Comparison of ENCODE assay signal across 37 cellular contexts in the genomic region with DNA sequence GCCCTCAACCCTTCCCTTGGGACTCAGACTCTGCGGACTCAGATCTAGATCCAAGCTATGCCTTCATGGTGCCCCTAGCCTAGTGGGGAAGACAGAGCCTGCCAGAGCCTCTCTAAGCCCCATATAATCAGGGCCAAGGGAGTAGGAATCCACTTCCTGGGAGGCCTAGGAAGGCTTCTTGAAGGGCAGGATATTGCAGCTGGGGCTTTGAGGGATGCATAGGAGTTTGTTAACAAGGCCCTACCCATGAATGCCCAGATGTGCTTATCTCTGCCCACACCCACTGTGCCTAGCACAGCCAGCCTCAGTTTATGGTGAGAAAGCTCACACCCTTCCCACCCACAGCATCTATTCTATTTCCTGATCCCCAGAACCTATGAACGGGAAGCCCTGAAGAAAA. TPM values are rescaled to one million over a fixed set of nuclear protein-coding genes. Genes with fewer than 3 reads are reported as not detected.
"Had no signal": no experiment of that assay in that cellular context is flagged by ENCODE, and none has a peak within 500 bp of the region (broad histone marks: within the 10 kb centered on the region; RNA-seq: fewer than 3 reads in every experiment).

No MANE protein-coding gene starts in this region.

- H3K27me3 Mint-ChIP-seq: activated B cell treated with CpG ODN at 0.5 μM for 24 hours; activated CD4-positive, alpha-beta memory T cell treated with anti-CD3 and anti-CD28 coated beads, Interleukin-2, amount 10 ng/mL, durations not matched to agents 7 days and 5 days; activated CD4-positive, alpha-beta T cell treated with anti-CD3 and anti-CD28 coated beads, Interleukin-2, amount 10 ng/mL, durations not matched to agents 7 days and 5 days; activated CD8-positive, alpha-beta memory T cell treated with anti-CD3 and anti-CD28 coated beads, Interleukin-2, amount 10 ng/mL, durations not matched to agents 7 days and 5 days; activated naive CD4-positive, alpha-beta T cell treated with anti-CD3 and anti-CD28 coated beads, Interleukin-2, amount 10 ng/mL, durations not matched to agents 7 days and 5 days; activated naive CD4-positive, alpha-beta T cell treated with anti-CD3 and anti-CD28 coated beads, Interleukin-2, amount 50 U/mL, for 24 hours; activated naive CD8-positive, alpha-beta T cell; activated naive CD8-positive, alpha-beta T cell treated with anti-CD3 and anti-CD28 coated beads, Interleukin-2, amount 10 ng/mL, durations not matched to agents 7 days and 5 days; activated naive CD8-positive, alpha-beta T cell treated with anti-CD3 and anti-CD28 coated beads, Interleukin-2, amount 50 U/mL, for 24 hours; activated T-cell treated with anti-CD3 and anti-CD28 coated beads, Interleukin-2, amount 50 U/mL, for 24 hours had no signal

- H3K36me3 ChIP-seq: breast epithelium had no signal

- H3K27ac Mint-ChIP-seq: activated B cell treated with CpG ODN at 0.5 μM for 24 hours; activated CD4-positive, alpha-beta memory T cell treated with anti-CD3 and anti-CD28 coated beads, Interleukin-2, amount 10 ng/mL, durations not matched to agents 7 days and 5 days; activated CD4-positive, alpha-beta T cell treated with anti-CD3 and anti-CD28 coated beads, Interleukin-2, amount 10 ng/mL, durations not matched to agents 7 days and 5 days; activated CD8-positive, alpha-beta memory T cell treated with anti-CD3 and anti-CD28 coated beads, Interleukin-2, amount 10 ng/mL, durations not matched to agents 7 days and 5 days; activated CD8-positive, alpha-beta T cell treated with anti-CD3 and anti-CD28 coated beads, Interleukin-2, amount 10 ng/mL, durations not matched to agents 7 days and 5 days; activated naive CD4-positive, alpha-beta T cell treated with anti-CD3 and anti-CD28 coated beads, Interleukin-2, amount 10 ng/mL, durations not matched to agents 7 days and 5 days; activated naive CD4-positive, alpha-beta T cell treated with anti-CD3 and anti-CD28 coated beads, Interleukin-2, amount 50 U/mL, for 24 hours; activated naive CD8-positive, alpha-beta T cell; activated naive CD8-positive, alpha-beta T cell treated with anti-CD3 and anti-CD28 coated beads, Interleukin-2, amount 10 ng/mL, durations not matched to agents 7 days and 5 days; activated naive CD8-positive, alpha-beta T cell treated with anti-CD3 and anti-CD28 coated beads, Interleukin-2, amount 50 U/mL, for 24 hours; activated T-cell treated with anti-CD3 and anti-CD28 coated beads, Interleukin-2, amount 50 U/mL, for 24 hours; activated T-helper 2 cell treated with anti-CD3 and anti-CD28 coated beads, Interferon-gamma antibody, Interleukin-2, Interleukin-4, amounts not matched to agents 10 μg/mL and 5 μg/mL and 100 μg/mL, durations not matched to agents 14 hours and 24 hours and 36 hours; T-helper 1 cell treated with Interleukin-12 subunit alpha and Interleukin-12 subunit beta and Interleukin-4 antibody, amounts not matched to agents 30 μg/mL and 1 μg/mL, for 36 hours; T-helper 2 cell treated with Interferon-gamma antibody and Interleukin-4, amounts not matched to agents 5 μg/mL and 100 μg/mL, for 36 hours had no signal

- H3K9me3 Mint-ChIP-seq: activated B cell treated with CpG ODN at 0.5 μM for 24 hours; activated CD4-positive, alpha-beta memory T cell treated with anti-CD3 and anti-CD28 coated beads, Interleukin-2, amount 10 ng/mL, durations not matched to agents 7 days and 5 days; activated CD4-positive, alpha-beta T cell treated with anti-CD3 and anti-CD28 coated beads, Interleukin-2, amount 10 ng/mL, durations not matched to agents 7 days and 5 days; activated naive CD4-positive, alpha-beta T cell treated with anti-CD3 and anti-CD28 coated beads, Interleukin-2, amount 10 ng/mL, durations not matched to agents 7 days and 5 days; activated naive CD4-positive, alpha-beta T cell treated with anti-CD3 and anti-CD28 coated beads, Interleukin-2, amount 50 U/mL, for 24 hours; activated naive CD8-positive, alpha-beta T cell treated with anti-CD3 and anti-CD28 coated beads, Interleukin-2, amount 10 ng/mL, durations not matched to agents 7 days and 5 days; activated naive CD8-positive, alpha-beta T cell treated with anti-CD3 and anti-CD28 coated beads, Interleukin-2, amount 50 U/mL, for 24 hours; activated T-cell treated with anti-CD3 and anti-CD28 coated beads, Interleukin-2, amount 50 U/mL, for 24 hours; activated T-helper 2 cell treated with anti-CD3 and anti-CD28 coated beads, Interferon-gamma antibody, Interleukin-2, Interleukin-4, amounts not matched to agents 10 μg/mL and 5 μg/mL and 100 μg/mL, durations not matched to agents 14 hours and 24 hours and 36 hours; T-helper 1 cell treated with Interleukin-12 subunit alpha and Interleukin-12 subunit beta and Interleukin-4 antibody, amounts not matched to agents 30 μg/mL and 1 μg/mL, for 36 hours; T-helper 2 cell treated with Interferon-gamma antibody and Interleukin-4, amounts not matched to agents 5 μg/mL and 100 μg/mL, for 36 hours had no signal

- ATAC-seq: activated CD8-positive, alpha-beta memory T cell treated with anti-CD3 and anti-CD28 coated beads, Interleukin-2, amount 10 ng/mL, durations not matched to agents 7 days and 5 days; activated CD8-positive, alpha-beta T cell treated with anti-CD3 and anti-CD28 coated beads, Interleukin-2, amount 10 ng/mL, durations not matched to agents 7 days and 5 days; activated naive CD8-positive, alpha-beta T cell treated with anti-CD3 and anti-CD28 coated beads, Interleukin-2, amount 50 U/mL, for 24 hours; body of pancreas had no signal

- H3K4me1 ChIP-seq: ascending aorta, body of pancreas, breast epithelium had no signal

- H3K27ac ChIP-seq: ascending aorta, body of pancreas, brain microvascular endothelial cell, breast epithelium, VCaP had no signal

- H3K9me3 ChIP-seq: ascending aorta, body of pancreas, breast epithelium had no signal

- H3K4me3 ChIP-seq: ascending aorta, body of pancreas, breast epithelium had no signal

- DNase-seq: activated B cell treated with CpG ODN at 0.5 μM for 24 hours; activated CD4-positive, alpha-beta memory T cell treated with anti-CD3 and anti-CD28 coated beads, Interleukin-2, amount 10 ng/mL, durations not matched to agents 7 days and 5 days; activated CD4-positive, alpha-beta T cell treated with anti-CD3 and anti-CD28 coated beads for 48 hours; activated CD4-positive, alpha-beta T cell treated with anti-CD3 and anti-CD28 coated beads, Interleukin-2, amount 10 ng/mL, durations not matched to agents 7 days and 5 days; activated CD4-positive, alpha-beta T cell treated with anti-CD3 and anti-CD28 coated beads, Interleukin-2, amount 50 U/mL, for 48 hours; activated CD4-positive, CD25-positive, alpha-beta regulatory T cell treated with anti-CD3 and anti-CD28 coated beads, Interleukin-2, amount 50 U/mL, for 72 hours; activated CD8-positive, alpha-beta memory T cell treated with anti-CD3 and anti-CD28 coated beads for 24 hours; activated CD8-positive, alpha-beta memory T cell treated with anti-CD3 and anti-CD28 coated beads, Interleukin-2, amount 10 ng/mL, durations not matched to agents 7 days and 5 days; activated CD8-positive, alpha-beta memory T cell treated with anti-CD3 and anti-CD28 coated beads, Interleukin-2, amount 50 U/mL, for 48 hours; activated CD8-positive, alpha-beta T cell treated with anti-CD3 and anti-CD28 coated beads, Interleukin-2, amount 10 ng/mL, durations not matched to agents 7 days and 5 days; activated effector memory CD4-positive, alpha-beta T cell treated with Interleukin-2 at 50 U/mL for 16 hours; activated gamma-delta T cell; activated naive CD4-positive, alpha-beta T cell treated with anti-CD3 and anti-CD28 coated beads, Interleukin-2, amount 10 ng/mL, durations not matched to agents 7 days and 5 days; activated naive CD4-positive, alpha-beta T cell treated with Interleukin-2 at 50 U/mL for 16 hours; activated naive CD8-positive, alpha-beta T cell treated with anti-CD3 and anti-CD28 coated beads, Interleukin-2, amount 10 ng/mL, durations not matched to agents 7 days and 5 days; activated naive CD8-positive, alpha-beta T cell treated with anti-CD3 and anti-CD28 coated beads, Interleukin-2, amount 50 U/mL, for 24 hours; activated T-cell treated with anti-CD3 and anti-CD28 coated beads, Interleukin-2, amount 50 U/mL, for 24 hours; activated T-cell treated with anti-CD3 and anti-CD28 coated beads, Interleukin-2, amount 50 U/mL, for 48 hours; amygdala; anterior cingulate cortex; body of pancreas; brain microvascular endothelial cell; central memory CD4-positive, alpha-beta T cell; T-helper 1 cell; T-helper 2 cell; T-helper 9 cell had no signal

- H3K27me3 ChIP-seq: ascending aorta, body of pancreas, brain microvascular endothelial cell, breast epithelium had no signal

- H3K4me3 Mint-ChIP-seq: activated B cell treated with CpG ODN at 0.5 μM for 24 hours; activated CD4-positive, alpha-beta memory T cell treated with anti-CD3 and anti-CD28 coated beads, Interleukin-2, amount 10 ng/mL, durations not matched to agents 7 days and 5 days; activated CD4-positive, alpha-beta T cell treated with anti-CD3 and anti-CD28 coated beads, Interleukin-2, amount 10 ng/mL, durations not matched to agents 7 days and 5 days; activated CD8-positive, alpha-beta memory T cell treated with anti-CD3 and anti-CD28 coated beads, Interleukin-2, amount 10 ng/mL, durations not matched to agents 7 days and 5 days; activated CD8-positive, alpha-beta T cell treated with anti-CD3 and anti-CD28 coated beads, Interleukin-2, amount 10 ng/mL, durations not matched to agents 7 days and 5 days; activated naive CD4-positive, alpha-beta T cell treated with anti-CD3 and anti-CD28 coated beads, Interleukin-2, amount 10 ng/mL, durations not matched to agents 7 days and 5 days; activated naive CD4-positive, alpha-beta T cell treated with anti-CD3 and anti-CD28 coated beads, Interleukin-2, amount 50 U/mL, for 24 hours; activated naive CD8-positive, alpha-beta T cell; activated naive CD8-positive, alpha-beta T cell treated with anti-CD3 and anti-CD28 coated beads, Interleukin-2, amount 10 ng/mL, durations not matched to agents 7 days and 5 days; activated naive CD8-positive, alpha-beta T cell treated with anti-CD3 and anti-CD28 coated beads, Interleukin-2, amount 50 U/mL, for 24 hours; activated T-cell treated with anti-CD3 and anti-CD28 coated beads, Interleukin-2, amount 50 U/mL, for 24 hours; T-helper 1 cell treated with Interleukin-12 subunit alpha and Interleukin-12 subunit beta and Interleukin-4 antibody, amounts not matched to agents 30 μg/mL and 1 μg/mL, for 36 hours; T-helper 2 cell treated with Interferon-gamma antibody and Interleukin-4, amounts not matched to agents 5 μg/mL and 100 μg/mL, for 36 hours had no signal

RNA-seq across cellular contexts. Expression of gene RAX2, which starts 21.8 kb away (rescaled TPM):
- total RNA-seq: activated B cell treated with CpG ODN at 0.5 μM for 24 hours; activated CD4-positive, alpha-beta memory T cell treated with anti-CD3 and anti-CD28 coated beads, Interleukin-2, amount 10 ng/mL, durations not matched to agents 7 days and 5 days; activated CD4-positive, alpha-beta T cell treated with anti-CD3 and anti-CD28 coated beads, Interleukin-2, amount 10 ng/mL, durations not matched to agents 7 days and 5 days; activated CD8-positive, alpha-beta memory T cell treated with anti-CD3 and anti-CD28 coated beads, Interleukin-2, amount 10 ng/mL, durations not matched to agents 7 days and 5 days; activated CD8-positive, alpha-beta T cell treated with anti-CD3 and anti-CD28 coated beads, Interleukin-2, amount 10 ng/mL, durations not matched to agents 7 days and 5 days; activated naive CD8-positive, alpha-beta T cell treated with anti-CD3 and anti-CD28 coated beads, Interleukin-2, amount 10 ng/mL, durations not matched to agents 7 days and 5 days; activated T-helper 2 cell treated with anti-CD3 and anti-CD28 coated beads, Interferon-gamma antibody, Interleukin-2, Interleukin-4, amounts not matched to agents 10 μg/mL and 5 μg/mL and 100 μg/mL, durations not matched to agents 14 hours and 24 hours and 36 hours; ascending aorta; body of pancreas; cardiac septum; cerebellum had no signal
- polyA plus RNA-seq: adipose tissue had no signal

RNA-seq across cellular contexts. Expression of gene MATK, which starts 36.0 kb away (rescaled TPM):
- total RNA-seq: ascending aorta had no signal

RNA-seq across cellular contexts. Expression of gene TJP3, which starts 42.0 kb away (rescaled TPM):
- total RNA-seq: cardiac septum, cerebellum had no signal
